In the genomic region with DNA sequence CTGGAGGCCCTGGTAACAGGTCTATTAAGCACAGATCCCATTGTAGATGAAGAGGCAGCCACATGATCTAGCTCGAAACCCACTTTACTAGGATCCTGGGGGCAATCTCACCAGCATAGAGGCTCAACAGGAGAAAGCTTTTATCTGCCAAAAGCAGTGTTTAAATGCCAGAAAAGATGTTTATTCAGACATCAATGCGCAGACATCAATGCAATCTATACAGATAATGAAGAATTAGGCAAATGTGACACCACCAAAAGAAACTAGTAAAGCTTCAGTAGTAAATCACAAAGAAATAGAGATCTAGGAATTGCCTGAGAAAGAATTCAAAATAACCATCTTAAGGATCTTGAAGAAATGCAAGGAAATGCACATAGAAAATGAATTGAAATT, we compare ENCODE assay signal across 31 cellular contexts. TPM values are rescaled to one million over a fixed set of nuclear protein-coding genes. Genes with fewer than 3 reads are reported as not detected.
"Had no signal": no experiment of that assay in that cellular context is flagged by ENCODE, and none has a peak within 500 bp of the region (broad histone marks: within the 10 kb centered on the region; RNA-seq: fewer than 3 reads in every experiment).

No MANE protein-coding gene starts in this region.

- H3K9ac ChIP-seq: SK-N-SH had no signal

- H3K9me3 ChIP-seq: Peyer's patch, SJSA1, SK-N-SH had no signal

- H3K27ac ChIP-seq: Peyer's patch, SJSA1 had no signal

- H3K4me2 ChIP-seq: SK-N-SH had no signal

- H3K4me3 ChIP-seq: Peyer's patch, SJSA1 had no signal

- DNase-seq: Karpas-422, MV-4-11, NCI-H1092, NCI-H1105, NCI-H1417 treated with DMSO at 0.1 percent for 48 hours, NCI-H1436 treated with DMSO at 0.1 percent for 48 hours, NCI-H1694 treated with DMSO at 0.1 percent for 48 hours, NCI-H187 treated with DMSO at 0.1 percent for 48 hours, NCI-H2029, NCI-H2081, NCI-H2171 treated with DMSO at 0.1 percent for 48 hours, NCI-H2227 treated with DMSO at 0.1 percent for 48 hours, NCI-H345, NCI-H446 treated with DMSO at 0.1 percent for 48 hours, NCI-H510A, NCI-H524, NCI-H526, NCI-H69, NCI-H748 treated with DMSO at 0.1 percent for 48 hours, NCI-H82, Peyer's patch, Right ventricle myocardium superior, RPMI8226, SHP77 treated with DMSO at 0.1 percent for 48 hours, SK-N-SH, SW 1271, T-helper 1 cell had no signal

- H3K4me1 ChIP-seq: Peyer's patch, SJSA1 had no signal

- H3K36me3 ChIP-seq: Peyer's patch, SJSA1 had no signal

- H3K27me3 ChIP-seq: Peyer's patch had no signal

RNA-seq across cellular contexts. Expression of gene OR6Y1, which starts 32.5 kb away (rescaled TPM):
- total RNA-seq: LHCN-M2, MCF 10A, OCI-LY7, Peyer's patch, Right ventricle myocardium superior, SJSA1 had no signal
- polyA plus RNA-seq: SK-N-SH had no signal

RNA-seq across cellular contexts. Expression of gene OR6P1, which starts 48.7 kb away (rescaled TPM):
- total RNA-seq: LHCN-M2, MCF 10A, OCI-LY7, Peyer's patch, Right ventricle myocardium superior, SJSA1 had no signal
- polyA plus RNA-seq: SK-N-SH had no signal

RNA-seq across cellular contexts. Expression of gene OR10R2, which starts 49.6 kb away (rescaled TPM):
- total RNA-seq: LHCN-M2, MCF 10A, OCI-LY7, Peyer's patch, Right ventricle myocardium superior, SJSA1 had no signal
- polyA plus RNA-seq: SK-N-SH had no signal

RNA-seq across cellular contexts. Expression of gene OR10X1, which starts 58.0 kb away (rescaled TPM):
- total RNA-seq: LHCN-M2, MCF 10A, OCI-LY7, Peyer's patch, Right ventricle myocardium superior, SJSA1 had no signal
- polyA plus RNA-seq: SK-N-SH had no signal
